8 cellular contexts compared by ENCODE assay signal in genomic region chr10:110859947-110860376, GRCh38. TPM values are rescaled to one million over a fixed set of nuclear protein-coding genes. Genes with fewer than 3 reads are reported as not detected.
DNase-seq lines count a peak whose midpoint lies in the region; ATAC-seq and TF ChIP-seq lines count a peak whose summit lies in the region.

No MANE protein-coding gene starts in this region.

- H2AFZ ChIP-seq in Loucy (ENCODE audit: low read length), result 0 out of 2 replicates have a peak overlapping the region, but pooled peaks have one; percentile 1

- no peaks in the 10 kb centered on the region for H3K27me3 ChIP-seq in Loucy (ENCODE audit: insufficient read depth, low read length, poor library complexity, severe bottlenecking)
- H3K27me3 ChIP-seq in breast epithelium, result no peaks in the 10 kb centered on the region

- H3K9me3 ChIP-seq in Loucy (ENCODE audit: insufficient read depth, low read depth, low read length), result no peaks in the 10 kb centered on the region
- H3K9me3 ChIP-seq in breast epithelium, result no peaks in the 10 kb centered on the region

- TF ChIP-seq CTCF in Loucy (conservative IDR thresholded peaks at IDR 0.05; ENCODE audit: low read length), result no peak
- TF ChIP-seq CTCF in breast epithelium (IDR thresholded peaks at IDR 0.05), result no peak

- H3F3A ChIP-seq in Loucy (ENCODE audit: low read depth), result peaks cover 15% of the 10 kb centered on the region

- DNase-seq in AML-193 (lab: John Stamatoyannopoulos, UW) (peak; percentile 87 to 93), breast epithelium (ENCODE audit: low spot score in 2 of 2) (no peak), amniotic stem cell (lab: John Stamatoyannopoulos, UW) (no peak), NCI-H748 treated with DMSO at 0.1 percent for 48 hours (lab: John Stamatoyannopoulos, UW) (no peak), NCI-H2171 treated with DMSO at 0.1 percent for 48 hours (lab: John Stamatoyannopoulos, UW) (no peak)
- DNase-seq in naive thymus-derived CD8-positive, alpha-beta T cell, result no peak

- intact Hi-C loops in breast epithelium (cut with DNase I; ENCODE audit: low total_unique reads), result no loop called here

- no peak for TF ChIP-seq POLR2A in breast epithelium (IDR thresholded peaks at IDR 0.05)

- peak overlapping the region in 9 of 10 donors; percentile 11 to 77 (median 66) for H3K4me3 Mint-ChIP-seq in naive thymus-derived CD8-positive, alpha-beta T cell

- peak overlapping the region; percentile 79 to 85 for H3K27ac ChIP-seq in breast epithelium

- H3K4me1 ChIP-seq in Loucy (ENCODE audit: insufficient read depth, low read length, poor library complexity, severe bottlenecking) (peaks cover 75% of the 10 kb centered on the region), breast epithelium (peaks cover 8 to 23% of the 10 kb centered on the region in 2 donors)

- no peak for ATAC-seq in naive thymus-derived CD8-positive, alpha-beta T cell
- ATAC-seq in GM18517 (IDR thresholded peaks at IDR 0.05; ENCODE audit: unreplicated experiment), result no peak

- H3K27ac Mint-ChIP-seq in naive thymus-derived CD8-positive, alpha-beta T cell, result peak overlapping the region; percentile 94 to 100 (median 98)

- no peaks in the 10 kb centered on the region for H4K20me1 ChIP-seq in Loucy (ENCODE audit: insufficient read depth, low read length, poor library complexity, severe bottlenecking)

- H3K9ac ChIP-seq in Loucy (ENCODE audit: low read depth, low read length, poor library complexity, severe bottlenecking), result peak overlapping the region; percentile 71

- POLR2A ChIA-PET in naive thymus-derived CD8-positive, alpha-beta T cell (lab: Charles Lee), result interaction anchor here (1.1 to 6.8 kb wide), 7 partner anchors 9 to 57 kb away, joined by 3 to 87 read pairs (median 30); partner anchors contain the start of gene PDCD4

- no peaks in the 10 kb centered on the region for H3K9me2 ChIP-seq in Loucy (replicated peaks; ENCODE audit: low read depth, low read length)

- no peaks in the 10 kb centered on the region for H3K27me3 Mint-ChIP-seq in naive thymus-derived CD8-positive, alpha-beta T cell

- peaks cover 48 to 90% (median 88%) of the 10 kb centered on the region in 4 donors for H3K4me1 Mint-ChIP-seq in naive thymus-derived CD8-positive, alpha-beta T cell

- H3K79me2 ChIP-seq in Loucy (ENCODE audit: insufficient read depth, low read length), result no peaks in the 10 kb centered on the region

- H3K4me2 ChIP-seq in Loucy (ENCODE audit: low read depth, low read length, poor library complexity, severe bottlenecking), result peak overlapping the region; percentile 78

- H3K36me3 Mint-ChIP-seq in naive thymus-derived CD8-positive, alpha-beta T cell, result no peaks in the 10 kb centered on the region

- peaks cover 0 to under 1% (median 0%) of the 10 kb centered on the region in 9 donors for H3K9me3 Mint-ChIP-seq in naive thymus-derived CD8-positive, alpha-beta T cell

- no peaks in the 10 kb centered on the region for H3K36me3 ChIP-seq in Loucy (ENCODE audit: insufficient read depth, low read length)
- H3K36me3 ChIP-seq in breast epithelium, result no peaks in the 10 kb centered on the region

- H3K4me3 ChIP-seq in Loucy (ENCODE audit: low read length, poor library complexity, severe bottlenecking) (peak overlapping the region; percentile 10), breast epithelium (no peak overlapping the region)

RNA-seq across cellular contexts. Expression of gene PDCD4, which starts 11.8 kb away (rescaled TPM):
- 100 to 1,000 TPM; 101 to 319 (median 161) TPM for total RNA-seq in breast epithelium
- 100 to 1,000 TPM; 361 to 367 TPM for total RNA-seq in naive thymus-derived CD8-positive, alpha-beta T cell
- polyA plus RNA-seq in naive thymus-derived CD8-positive, alpha-beta T cell, result 100 to 1,000 TPM; 318 to 385 (median 341) TPM

RNA-seq across cellular contexts. Expression of gene BBIP1, which starts 59.0 kb away (rescaled TPM):
- 10 to 100 TPM; 20.0 to 35.0 (median 23.6) TPM for total RNA-seq in breast epithelium
- 10 to 100 TPM; 46.5 to 60.3 TPM for total RNA-seq in naive thymus-derived CD8-positive, alpha-beta T cell
- 10 to 100 TPM; 25.1 to 29.7 (median 29.0) TPM for polyA plus RNA-seq in naive thymus-derived CD8-positive, alpha-beta T cell

RNA-seq across cellular contexts. Expression of gene SHOC2, which starts 59.4 kb away (rescaled TPM):
- 10 to 100 TPM; 60.3 to 69.7 (median 65.9) TPM for total RNA-seq in breast epithelium
- total RNA-seq in naive thymus-derived CD8-positive, alpha-beta T cell, result 10 to 100 TPM; 66.1 to 72.6 TPM
- 10 to 100 TPM; 43.2 to 58.3 (median 57.7) TPM for polyA plus RNA-seq in naive thymus-derived CD8-positive, alpha-beta T cell

Comparison
In these comparisons a context has a peak if more than half of its experiments do, and no peak if none do; other contexts are left out.
1. DNase-seq: peak in AML-193 (2 of 2); none in breast epithelium (0 of 2), naive thymus-derived CD8-positive, alpha-beta T cell (0 of 10), amniotic stem cell (single experiment), NCI-H748 treated with DMSO at 0.1 percent for 48 hours (single experiment) and NCI-H2171 treated with DMSO at 0.1 percent for 48 hours (single experiment).